8 cellular contexts compared by ENCODE assay signal in the genomic region with DNA sequence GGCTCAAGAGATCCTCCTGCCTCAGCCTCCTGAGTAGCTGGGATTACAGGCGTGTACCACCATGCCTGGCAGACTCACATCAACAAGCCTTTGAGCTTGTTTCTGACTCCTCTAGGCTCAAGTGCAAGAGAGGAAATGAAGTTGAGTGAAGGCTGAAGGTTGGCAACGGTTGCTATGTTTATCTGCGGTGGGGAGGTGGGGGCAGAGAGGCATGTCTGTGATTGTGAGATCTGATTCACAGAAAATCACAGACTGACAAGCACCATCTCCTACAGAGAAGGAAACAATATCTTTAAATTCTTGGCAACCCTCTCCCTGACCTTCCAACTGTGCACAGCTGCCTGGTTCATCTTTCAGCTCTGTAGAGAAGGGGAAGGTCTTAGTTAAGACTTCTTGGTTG. TPM values are rescaled to one million over a fixed set of nuclear protein-coding genes. Genes with fewer than 3 reads are reported as not detected.
DNase-seq lines count a peak whose midpoint lies in the region; TF ChIP-seq lines count a peak whose summit lies in the region.

No MANE protein-coding gene starts in this region.

- DNase-seq in CD1c-positive myeloid dendritic cell (ENCODE audit: extremely low spot score), result peak; percentile 84
- peak; percentile 63 for DNase-seq in GM20000 (ENCODE audit: low spot score)
- DNase-seq in activated CD4-positive, alpha-beta T cell treated with anti-CD3 and anti-CD28 coated beads, Interleukin-2, amount 50 U/mL, for 1 hour, result peak; percentile 78
- DNase-seq in epithelial cell of proximal tubule (ENCODE audit: low read depth), result peak; percentile 16
- peak; percentile 67 for DNase-seq in stimulated activated CD8-positive, alpha-beta memory T cell treated with anti-CD3 and anti-CD28 coated beads, Interleukin-15, amount 100 ng/mL, for 1 hour (ENCODE audit: low read depth)
- no peak for DNase-seq in RKO (ENCODE audit: low spot score)
- DNase-seq in islet precursor cell, result no peak

- peak overlapping the region; percentile 51 for H3K27ac ChIP-seq in KOPT-K1 (ENCODE audit: low read depth, low read length, poor library complexity, severe bottlenecking)

- no peak for TF ChIP-seq CTCF in GM20000 (IDR thresholded peaks at IDR 0.05; ENCODE audit: extremely low read depth, missing control alignments)
- TF ChIP-seq CTCF in epithelial cell of proximal tubule (conservative IDR thresholded peaks at IDR 0.05; ENCODE audit: low read depth, low read length), result no peak

- H3K9me3 ChIP-seq in KOPT-K1 (ENCODE audit: insufficient read depth, low read length, poor library complexity, severe bottlenecking), result no peaks in the 10 kb centered on the region

- H3K36me3 ChIP-seq in KOPT-K1 (ENCODE audit: insufficient read depth, low read length), result no peaks in the 10 kb centered on the region

- no peak overlapping the region for H3K4me3 ChIP-seq in epithelial cell of proximal tubule (ENCODE audit: low read depth, low read length)

RNA-seq across cellular contexts. Expression of gene NINJ2, which starts 22.1 kb away (rescaled TPM):
- 1.1 TPM in 1 of 2 replicates, not detected in the other for total RNA-seq in epithelial cell of proximal tubule

Comparison
In these comparisons a context has a peak if more than half of its experiments do, and no peak if none do; other contexts are left out.
1. DNase-seq: peak in CD1c-positive myeloid dendritic cell (single experiment), GM20000 (single experiment), activated CD4-positive, alpha-beta T cell treated with anti-CD3 and anti-CD28 coated beads, Interleukin-2, amount 50 U/mL, for 1 hour (single experiment), epithelial cell of proximal tubule (single experiment) and stimulated activated CD8-positive, alpha-beta memory T cell treated with anti-CD3 and anti-CD28 coated beads, Interleukin-15, amount 100 ng/mL, for 1 hour (single experiment); none in RKO (single experiment) and islet precursor cell (single experiment).